ENCODE assay signal across 1 cellular context in the genomic region with DNA sequence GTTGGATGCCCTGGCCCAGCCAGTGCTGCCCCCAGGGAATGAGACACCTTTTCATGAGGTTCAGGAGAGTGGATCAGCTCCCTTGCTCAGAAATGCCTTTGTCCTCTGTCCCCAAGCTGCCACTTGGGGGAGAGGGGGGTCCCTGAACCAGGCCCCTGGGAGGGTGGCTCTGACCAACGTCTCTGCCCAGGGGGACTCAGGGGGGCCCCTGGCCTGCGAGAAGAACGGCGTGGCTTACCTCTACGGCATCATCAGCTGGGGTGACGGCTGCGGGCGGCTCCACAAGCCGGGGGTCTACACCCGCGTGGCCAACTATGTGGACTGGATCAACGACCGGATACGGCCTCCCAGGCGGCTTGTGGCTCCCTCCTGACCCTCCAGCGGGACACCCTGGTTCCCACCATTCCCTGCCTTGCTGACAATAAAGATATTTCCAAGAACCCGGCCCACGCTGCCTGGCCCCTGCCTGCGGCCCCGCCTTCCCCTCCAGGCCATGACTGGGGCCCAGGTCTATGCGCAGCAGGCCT.
TF ChIP-seq lines count a peak whose summit lies in the region.

No MANE protein-coding gene starts in this region.

TF ChIP-seq in IMR-90, 13 proteins besides CTCF, POLR2A, EP300 and RAD21:
- TF ChIP-seq BHLHE40 (IDR thresholded peaks at IDR 0.05; ENCODE audit: low read depth, low read length) (no peak), MAFK (IDR thresholded peaks at IDR 0.05; ENCODE audit: low read depth, low read length) (no peak), FOS (IDR thresholded peaks at IDR 0.05; ENCODE audit: low read depth, low read length) (no peak)
- TF ChIP-seq, protein P1, sequence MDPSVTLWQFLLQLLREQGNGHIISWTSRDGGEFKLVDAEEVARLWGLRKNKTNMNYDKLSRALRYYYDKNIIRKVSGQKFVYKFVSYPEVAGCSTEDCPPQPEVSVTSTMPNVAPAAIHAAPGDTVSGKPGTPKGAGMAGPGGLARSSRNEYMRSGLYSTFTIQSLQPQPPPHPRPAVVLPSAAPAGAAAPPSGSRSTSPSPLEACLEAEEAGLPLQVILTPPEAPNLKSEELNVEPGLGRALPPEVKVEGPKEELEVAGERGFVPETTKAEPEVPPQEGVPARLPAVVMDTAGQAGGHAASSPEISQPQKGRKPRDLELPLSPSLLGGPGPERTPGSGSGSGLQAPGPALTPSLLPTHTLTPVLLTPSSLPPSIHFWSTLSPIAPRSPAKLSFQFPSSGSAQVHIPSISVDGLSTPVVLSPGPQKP (IDR thresholded peaks at IDR 0.05; ENCODE audit: borderline replicate concordance, low read depth, low read length), result no peak
